Comparison of ENCODE assay signal across 28 cellular contexts in the genomic region with DNA sequence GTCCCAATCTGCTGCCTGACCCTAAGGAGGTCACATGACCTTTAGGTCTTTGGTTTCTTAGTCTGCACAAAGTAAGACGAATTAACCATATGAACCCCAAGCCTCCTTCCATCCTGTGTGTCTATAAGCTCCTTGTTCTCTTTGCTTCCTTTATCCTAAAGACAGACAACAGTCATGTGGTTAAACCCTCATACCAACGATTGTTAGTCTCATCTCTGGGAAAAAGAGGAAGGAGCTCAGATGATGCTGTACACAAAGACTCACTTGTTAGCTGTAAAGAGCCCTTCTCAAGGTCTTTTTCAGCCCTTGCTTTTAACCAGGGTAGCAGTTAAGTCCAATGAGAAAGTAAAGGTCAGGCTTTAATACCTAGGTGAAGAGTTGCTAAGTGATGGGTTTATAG.
"Had no signal": no experiment of that assay in that cellular context is flagged by ENCODE, and none has a peak within 500 bp of the region (broad histone marks: within the 10 kb centered on the region; RNA-seq: fewer than 3 reads in every experiment).

No MANE protein-coding gene starts in this region.

- DNase-seq: activated CD4-positive, alpha-beta T cell treated with anti-CD3 and anti-CD28 coated beads, Interleukin-2, amount 50 U/mL, for 1 hour; activated CD8-positive, alpha-beta memory T cell treated with anti-CD3 and anti-CD28 coated beads, Interleukin-2, amount 10 ng/mL, durations not matched to agents 7 days and 5 days; activated CD8-positive, alpha-beta T cell treated with anti-CD3 and anti-CD28 coated beads for 36 hours; activated naive CD4-positive, alpha-beta T cell; activated T-cell treated with anti-CD3 and anti-CD28 coated beads, Interleukin-2, amount 50 U/mL, for 48 hours; central memory CD4-positive, alpha-beta T cell; dermis blood vessel endothelial cell; effector CD4-positive, alpha-beta T cell; gastrocnemius medialis; glutamatergic neuron; islet precursor cell; left ventricle myocardium superior; mammary epithelial cell; naive B cell; nucleus accumbens; pancreas; psoas muscle; sigmoid colon; small intestine; stimulated activated CD4-positive, alpha-beta T cell treated with anti-CD3 and anti-CD28 coated beads, Interleukin-4, amount 100 ng/mL, for 4 hours; stimulated activated CD8-positive, alpha-beta memory T cell treated with anti-CD3 and anti-CD28 coated beads, Interleukin-4, amount 100 ng/mL, for 48 hours; stimulated activated naive CD8-positive, alpha-beta T cell treated with anti-CD3 and anti-CD28 coated beads, Interleukin-15, amount 100 ng/mL, for 72 hours; substantia nigra; T1000; upper lobe of left lung had no signal

- ATAC-seq: activated CD8-positive, alpha-beta memory T cell treated with anti-CD3 and anti-CD28 coated beads, Interleukin-2, amount 10 ng/mL, durations not matched to agents 7 days and 5 days; activated CD8-positive, alpha-beta T cell treated with anti-CD3 and anti-CD28 coated beads for 36 hours; activated naive CD4-positive, alpha-beta T cell treated with anti-CD3 and anti-CD28 coated beads, Interleukin-2, amount 50 U/mL, for 72 hours; gastrocnemius medialis; left ventricle myocardium superior; pancreas; psoas muscle; stimulated activated memory B cell treated with anti-CD40 and anti-IgM and Interleukin-4, amounts not matched to agents 10 μg/mL and 1 μg/mL and 100 μg/mL, for 72 hours; stimulated activated naive CD8-positive, alpha-beta T cell treated with anti-CD3 and anti-CD28 coated beads, Interleukin-15, amount 100 ng/mL, for 72 hours; WTC11 had no signal
